In the genomic region with DNA sequence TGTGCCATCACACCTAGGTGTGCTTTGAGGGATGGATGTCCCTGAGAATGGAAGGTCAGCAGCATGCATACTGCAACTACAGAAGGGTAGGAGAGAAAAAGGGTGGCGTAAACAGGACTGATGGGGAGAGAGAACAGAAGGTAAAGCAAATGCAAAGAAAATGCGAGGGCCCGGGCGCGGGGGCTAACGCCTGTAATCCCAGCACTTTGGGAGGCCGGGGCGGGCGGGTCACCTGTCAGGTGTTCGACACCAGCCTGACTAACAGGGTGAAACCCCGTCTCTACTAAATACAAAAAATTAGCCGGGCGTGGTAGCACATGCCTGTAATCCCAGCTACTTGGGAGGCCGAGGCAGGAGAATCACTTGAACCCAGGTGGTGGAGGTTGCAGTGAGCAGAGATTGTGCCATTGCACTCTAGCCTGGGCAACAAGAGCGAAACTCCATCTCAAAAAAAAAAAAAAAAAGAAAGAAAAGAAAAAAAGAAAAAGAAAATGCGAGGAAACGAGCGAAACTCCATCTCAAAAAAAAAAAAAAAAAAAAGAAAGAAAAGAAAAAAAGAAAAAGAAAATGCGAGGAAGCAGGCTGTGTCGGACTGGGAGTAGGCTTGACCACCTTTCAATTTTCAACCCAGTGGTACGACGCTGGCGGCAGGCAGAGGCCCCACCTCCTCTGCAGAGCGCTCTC, we compare ENCODE assay signal across 8 cellular contexts. TPM values are rescaled to one million over a fixed set of nuclear protein-coding genes. Genes with fewer than 3 reads are reported as not detected.
DNase-seq lines count a peak whose midpoint lies in the region; ATAC-seq and TF ChIP-seq lines count a peak whose summit lies in the region.
"Not testable (repeated sequence)": the region's sequence is repeated elsewhere in the genome, so short reads cannot be mapped to it uniquely, and the experiment has no call there.

No MANE protein-coding gene starts in this region.

- H3K27ac ChIP-seq in CD8-positive, alpha-beta T cell (ENCODE audit: low read depth, low read length) = peak overlapping the region; percentile 92
- peak overlapping the region; percentile 85 for H3K27ac ChIP-seq in HL-60 (replicated peaks)
- H3K27ac ChIP-seq in VCaP = peak overlapping the region; percentile 95
- peak overlapping the region; percentile 94 for H3K27ac ChIP-seq in temporal lobe (ENCODE audit: low read depth, low read length)

- peak overlapping the region; percentile 99 for H3K4me3 ChIP-seq in CD8-positive, alpha-beta T cell (ENCODE audit: low read depth, low read length)
- H3K4me3 ChIP-seq in HL-60 (replicated peaks; ENCODE audit: insufficient read depth, low read length) (peak overlapping the region; percentile 78), cardiac fibroblast (replicated peaks in 1 of 2; ENCODE audit: low read depth in 2 of 2, low read length in 2 of 2) (peak overlapping the region; percentile 93 to 99)

- H3K4me1 Mint-ChIP-seq in CD8-positive, alpha-beta T cell (ENCODE audit: low read depth) = peaks cover 33% of the 10 kb centered on the region
- H3K4me1 Mint-ChIP-seq in nephron = peaks cover 13% of the 10 kb centered on the region

- peak overlapping the region; percentile 98 for H3K27ac Mint-ChIP-seq in CD8-positive, alpha-beta T cell
- H3K27ac Mint-ChIP-seq in nephron = peak overlapping the region; percentile 65 to 99 (median 98)

- H3K4me3 Mint-ChIP-seq in CD8-positive, alpha-beta T cell = peak overlapping the region; percentile 95
- peak overlapping the region; percentile 94 to 96 (median 96) for H3K4me3 Mint-ChIP-seq in nephron

- not testable (repeated sequence) for DNase-seq in CD8-positive, alpha-beta T cell; HL-60 (ENCODE audit: low read depth in 1 of 2, low spot score in 1 of 2)
- DNase-seq in cardiac fibroblast (ENCODE audit: low read depth in 2 of 2) = peak in 1 of 2 donors; percentile 64
- DNase-seq in left ventricle myocardium superior = peak; percentile 37

- H3K36me3 ChIP-seq in CD8-positive, alpha-beta T cell (ENCODE audit: insufficient read depth, low read length) = not testable (repeated sequence)

- H3K9me3 ChIP-seq in CD8-positive, alpha-beta T cell (ENCODE audit: low read length) = not testable (repeated sequence)

- intact Hi-C loops in CD8-positive, alpha-beta T cell (cut with DNase I, micrococcal nuclease) = loop anchor here (2.0 to 5.0 kb wide), 4 partner anchors 36 to 1060 kb away; a partner anchor contains a TSS
- intact Hi-C loops in left ventricle myocardium superior (cut with micrococcal nuclease) = not testable (repeated sequence)

- not testable (repeated sequence) for TF ChIP-seq CTCF in CD8-positive, alpha-beta T cell (IDR thresholded peaks at IDR 0.05); HL-60 (IDR thresholded peaks at IDR 0.05; ENCODE audit: insufficient read depth, low read length); VCaP (conservative IDR thresholded peaks at IDR 0.05); cardiac fibroblast (IDR thresholded peaks at IDR 0.05; ENCODE audit: low read depth, low read length); nephron (IDR thresholded peaks at IDR 0.05; ENCODE audit: unreplicated experiment in 3 of 3)

- ATAC-seq in CD8-positive, alpha-beta T cell = not testable (repeated sequence)
- ATAC-seq in GM21723 (IDR thresholded peaks at IDR 0.05; ENCODE audit: unreplicated experiment) (peak; percentile 27), left ventricle myocardium superior (peak; percentile 46)

- POLR2A ChIA-PET in CD8-positive, alpha-beta T cell (lab: Charles Lee) = interaction anchor here (1.1 to 2.3 kb wide), 4 partner anchors 31 to 154 kb away, joined by 3 to 15 read pairs (median 6); a partner anchor contains a TSS

- CTCF ChIA-PET in CD8-positive, alpha-beta T cell (lab: Charles Lee) = not testable (repeated sequence)

- H3K27me3 Mint-ChIP-seq in CD8-positive, alpha-beta T cell (ENCODE audit: low read depth); nephron (ENCODE audit: low read depth): not testable (repeated sequence)

- peaks cover 29% of the 10 kb centered on the region for H3K4me1 ChIP-seq in CD8-positive, alpha-beta T cell (ENCODE audit: insufficient read depth, low read length)

- not testable (repeated sequence) for H3K27me3 ChIP-seq in CD8-positive, alpha-beta T cell (ENCODE audit: insufficient read depth, low read length); HL-60 (ENCODE audit: insufficient read depth, poor library complexity, severe bottlenecking)

- peaks cover 29% of the 10 kb centered on the region for H3K36me3 Mint-ChIP-seq in CD8-positive, alpha-beta T cell
- peaks cover 15% of the 10 kb centered on the region for H3K36me3 Mint-ChIP-seq in nephron (ENCODE audit: low read depth)

- H3K9me3 Mint-ChIP-seq in CD8-positive, alpha-beta T cell; nephron: not testable (repeated sequence)

RNA-seq across cellular contexts. Expression of a gene that starts 1.2 kb away (rescaled TPM):
- 10 to 100 TPM; 12.7 TPM for total RNA-seq in CD8-positive, alpha-beta T cell
- total RNA-seq in left ventricle myocardium superior = 101 TPM
- total RNA-seq in temporal lobe = 114 TPM

RNA-seq across cellular contexts. Expression of a gene that starts 50.4 kb away (rescaled TPM):
- total RNA-seq in CD8-positive, alpha-beta T cell = 1 to 10 TPM; 1.5 to 2.3 TPM
- total RNA-seq in left ventricle myocardium superior = 3.1 TPM
- total RNA-seq in temporal lobe = 112 TPM

Comparison
In these comparisons a context has a peak if more than half of its experiments do, and no peak if none do; other contexts are left out.
1. RNA of a gene that starts 50.4 kb away (total RNA-seq): 112 TPM in temporal lobe (single experiment); 3.1 TPM in left ventricle myocardium superior (single experiment) and 1.5 to 2.3 TPM in CD8-positive, alpha-beta T cell; every median in the first group is over 10 times any median in the second.
2. Peak in every context shown above with its lines, with median percentiles within 50 percentile points of each other: H3K27ac ChIP-seq and H3K4me3 ChIP-seq.